ENCODE assay signal across 8 cellular contexts in the genomic region with DNA sequence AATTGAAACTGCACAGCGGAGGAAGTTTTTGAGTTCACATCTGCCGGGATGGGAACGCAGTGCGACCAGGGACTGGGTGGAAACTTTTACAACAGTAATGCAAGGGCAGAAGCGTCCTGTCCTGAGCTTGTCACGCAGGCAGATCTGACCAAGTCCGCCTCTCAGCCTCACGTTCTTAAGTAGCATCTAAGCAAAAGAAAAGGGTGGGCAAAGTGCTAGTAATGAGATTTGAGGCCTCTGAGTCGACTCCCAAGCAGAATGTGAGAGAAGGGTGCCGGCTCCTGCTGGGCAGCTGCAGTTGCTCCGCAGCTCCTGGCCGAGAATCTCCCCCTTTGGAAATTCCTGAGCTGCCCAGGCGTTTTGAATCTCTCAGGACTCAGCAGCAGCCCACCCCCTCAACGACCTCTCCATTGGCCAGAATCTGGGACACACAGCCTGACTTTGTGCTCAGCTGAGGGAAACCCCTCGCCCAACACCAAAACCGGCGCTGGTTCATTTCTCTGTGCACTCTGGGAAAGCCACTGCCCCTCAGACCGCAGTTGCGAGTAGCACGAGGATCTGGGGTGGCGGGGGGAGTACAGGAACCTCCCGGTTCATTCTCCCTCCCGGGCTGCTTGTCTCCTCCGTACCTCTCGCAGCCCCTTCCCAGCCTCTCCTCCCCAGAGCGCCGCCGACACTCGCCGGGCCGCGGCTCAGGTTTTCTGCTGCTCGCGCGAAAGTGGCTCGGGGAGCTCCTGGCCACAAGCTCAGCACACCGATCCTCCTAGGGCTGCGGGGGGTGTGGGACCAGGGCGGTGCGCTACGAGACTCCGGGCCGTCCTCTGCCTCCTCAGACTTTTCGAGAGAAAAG. TPM values are rescaled to one million over a fixed set of nuclear protein-coding genes. Genes with fewer than 3 reads are reported as not detected.
DNase-seq lines count a peak whose midpoint lies in the region; ATAC-seq and TF ChIP-seq lines count a peak whose summit lies in the region.

No MANE protein-coding gene starts in this region.

- ATAC-seq in HG03045 (IDR thresholded peaks at IDR 0.05; ENCODE audit: unreplicated experiment): peak; percentile 67

- H3K36me3 ChIP-seq in SK-N-SH (replicated peaks in 1 of 2; ENCODE audit: control insufficient read depth in 1 of 2, insufficient read depth in 2 of 2, low read length in 1 of 2) (no peaks in the 10 kb centered on the region), adipocyte (ENCODE audit: control insufficient read depth, insufficient read depth, low read length, severe bottlenecking) (no peaks in the 10 kb centered on the region)

- H3K4me2 ChIP-seq in SK-N-SH: peak overlapping the region; percentile 90

- no peaks in the 10 kb centered on the region for H4K20me1 ChIP-seq in SK-N-SH (ENCODE audit: insufficient read depth)

- peak overlapping the region; percentile 71 to 75 for H3K4me3 ChIP-seq in SK-N-SH (ENCODE audit: low read depth in 2 of 2, low read length in 1 of 2)
- peak overlapping the region; percentile 83 for H3K4me3 ChIP-seq in adipocyte (ENCODE audit: low read length)
- peak overlapping the region; percentile 81 for H3K4me3 ChIP-seq in skeletal muscle cell (ENCODE audit: low read depth, low read length)

- H3K9me3 ChIP-seq in SK-N-SH (no peaks in the 10 kb centered on the region), adipocyte (ENCODE audit: control insufficient read depth, low read length) (no peaks in the 10 kb centered on the region)

- H3K27ac ChIP-seq in SK-N-SH (ENCODE audit: low read depth in 2 of 2, low read length in 1 of 2): peak overlapping the region in 1 of 2 experiments; percentile 10; a peak in 2 of 4 replicates

- POLR2A ChIA-PET in SK-N-SH (lab: Yijun Ruan, JAX): no interaction called here

- H3F3A ChIP-seq in SK-N-SH (replicated peaks; ENCODE audit: insufficient read depth): no peaks in the 10 kb centered on the region

- DNase-seq in NCI-H2227 (lab: John Stamatoyannopoulos, UW; ENCODE audit: unreplicated experiment) (peak; percentile 52), NCI-H2227 treated with DMSO at 0.1 percent for 48 hours (lab: John Stamatoyannopoulos, UW) (no peak), SK-N-SH (peak; percentile 63), adipocyte (ENCODE audit: low read depth) (peak; percentile 63), hypothalamus (lab: John Stamatoyannopoulos, UW) (peak in 32 of 51 donors; percentile 6 to 77 (median 36)), skeletal muscle cell (ENCODE audit: low read depth) (no peak), NOMO-1 treated with dmso at 0.1 percent for 144 hours (lab: John Stamatoyannopoulos, UW; ENCODE audit: unreplicated experiment) (no peak)

- WGBS in SK-N-SH (ENCODE audit: low lambda C conversion rate): 15% methylated on average over 16 of the region's 44 CpGs

- no peaks in the 10 kb centered on the region for H3K79me2 ChIP-seq in SK-N-SH (ENCODE audit: insufficient read depth)

- no peaks in the 10 kb centered on the region for H3K27me3 ChIP-seq in SK-N-SH (ENCODE audit: insufficient read depth)
- peaks cover 12% of the 10 kb centered on the region for H3K27me3 ChIP-seq in adipocyte (replicated peaks; ENCODE audit: control insufficient read depth, insufficient read depth, low read length)

- CTCF ChIA-PET in SK-N-SH (lab: Yijun Ruan, JAX): interaction anchor here (0.8 kb wide), 1 partner anchor 259 kb away, joined by 3 read pairs; no protein-coding TSS in a partner anchor

- peak overlapping the region; percentile 95 for H2AFZ ChIP-seq in SK-N-SH (ENCODE audit: low read depth)

- no peak for TF ChIP-seq CTCF in SK-N-SH (IDR thresholded peaks at IDR 0.05)

- H3K9ac ChIP-seq in SK-N-SH (peak overlapping the region; percentile 61), adipocyte (ENCODE audit: low read length) (peak overlapping the region; percentile 61)

- TF ChIP-seq RAD21 in SK-N-SH (IDR thresholded peaks at IDR 0.05; ENCODE audit: low read length): no peak

- TF ChIP-seq EP300 in SK-N-SH (IDR thresholded peaks at IDR 0.05; ENCODE audit: borderline replicate concordance in 1 of 2, low read depth in 1 of 2, low read length in 1 of 2): no peak

- no peaks in the 10 kb centered on the region for H3K9me2 ChIP-seq in SK-N-SH

- H3K4me1 ChIP-seq in SK-N-SH (ENCODE audit: control insufficient read depth in 1 of 2, insufficient read depth in 2 of 2, low read depth in 1 of 2, low read length in 1 of 2) (peaks cover 0 to 8% of the 10 kb centered on the region in 2 experiments; a peak in 2 of 4 replicates), adipocyte (ENCODE audit: control insufficient read depth, insufficient read depth, low read length) (peaks cover 24% of the 10 kb centered on the region)

TF ChIP-seq in SK-N-SH, 30 proteins besides CTCF, POLR2A, EP300 and RAD21:
- TF ChIP-seq SIN3A (IDR thresholded peaks at IDR 0.05; ENCODE audit: borderline replicate concordance, low read depth, low read length): 0 out of 2 replicates have a peak, but pooled peaks have one; percentile 1
- TF ChIP-seq, protein P1, sequence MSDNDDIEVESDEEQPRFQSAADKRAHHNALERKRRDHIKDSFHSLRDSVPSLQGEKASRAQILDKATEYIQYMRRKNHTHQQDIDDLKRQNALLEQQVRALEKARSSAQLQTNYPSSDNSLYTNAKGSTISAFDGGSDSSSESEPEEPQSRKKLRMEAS (IDR thresholded peaks at IDR 0.05; ENCODE audit: low read depth): peak; percentile 57; the same call in 1 of the 2 replicates
- TF ChIP-seq NFIC (IDR thresholded peaks at IDR 0.05; ENCODE audit: borderline replicate concordance): no peak

RNA-seq across cellular contexts. Expression of a gene that starts 0.9 kb away (rescaled TPM):
- 5.9 and 6.5 TPM in 2 replicates for polyA plus RNA-seq in SK-N-SH (2012; rRNA removed)
- polyA plus RNA-seq in SK-N-SH (2012; cell fraction: cytosol; rRNA removed): 3.9 and 5.5 TPM in 2 replicates
- polyA plus RNA-seq in SK-N-SH (2012; cell fraction: nucleus; rRNA removed): 2.0 and 4.0 TPM in 2 replicates

Comparison
In these comparisons a context has a peak if more than half of its experiments do, and no peak if none do; other contexts are left out.
1. DNase-seq: peak in NCI-H2227 (single experiment), SK-N-SH (single experiment), adipocyte (single experiment) and hypothalamus (32 of 51); none in NCI-H2227 treated with DMSO at 0.1 percent for 48 hours (single experiment), skeletal muscle cell (single experiment) and NOMO-1 treated with dmso at 0.1 percent for 144 hours (single experiment).
2. Peak in every context shown above with its lines, with median percentiles within 50 percentile points of each other: H3K4me3 ChIP-seq.